8 cellular contexts compared by ENCODE assay signal in genomic region chr15:43329960-43330779, GRCh38. TPM values are rescaled to one million over a fixed set of nuclear protein-coding genes. Genes with fewer than 3 reads are reported as not detected.
DNase-seq lines count a peak whose midpoint lies in the region; ATAC-seq and TF ChIP-seq lines count a peak whose summit lies in the region.

Gene LCMT2, minus strand, starts transcription at chr15:43330573. Its CDS starts 84 bp downstream, at chr15:43330489.

- peak within 1 kb of the TSS; percentile 70 for H3K4me3 ChIP-seq in upper lobe of right lung

- peaks cover 17% of the 10 kb centered on the region for H3K4me1 Mint-ChIP-seq in T-helper 17 cell

- H3K4me3 Mint-ChIP-seq in T-helper 17 cell, result peak within 1 kb of the TSS; percentile 94

- H3K27ac ChIP-seq in upper lobe of right lung, result peak within 1 kb of the TSS; percentile 93

- peaks cover 2% of the 10 kb centered on the region for H3K36me3 Mint-ChIP-seq in T-helper 17 cell (ENCODE audit: low read depth)

- peak; percentile 92 for ATAC-seq in HG02870 (IDR thresholded peaks at IDR 0.05; ENCODE audit: unreplicated experiment)
- ATAC-seq in T-helper 17 cell, result peak; percentile 87
- peak; percentile 96 to 98 for ATAC-seq in left cardiac atrium
- peak; percentile 97 for ATAC-seq in upper lobe of right lung

- H3K36me3 ChIP-seq in upper lobe of right lung, result peaks cover 5% of the 10 kb centered on the region

- H3K27me3 ChIP-seq in upper lobe of right lung, result no peaks in the 10 kb centered on the region

- H3K27ac Mint-ChIP-seq in T-helper 17 cell, result peak within 1 kb of the TSS; percentile 96

- DNase-seq in GM13976 (ENCODE audit: low spot score), result peak; percentile 90
- DNase-seq in NCI-H1694 treated with DMSO at 0.1 percent for 48 hours (lab: John Stamatoyannopoulos, UW), result peak; percentile 86
- peak; percentile 72 to 83 (median 81) for DNase-seq in T-helper 17 cell
- DNase-seq in amniotic stem cell (lab: John Stamatoyannopoulos, UW), result peak; percentile 82
- peak; percentile 94 for DNase-seq in left cardiac atrium
- peak; percentile 98 for DNase-seq in posterior vena cava (ENCODE audit: low spot score)
- DNase-seq in upper lobe of right lung, result peak; percentile 95

- in situ Hi-C loops in GM13976 (cut with MboI; ENCODE audit: low sequenced_read_pairs, unreplicated experiment), result no loop called here

- H3K9me3 ChIP-seq in T-helper 17 cell (ENCODE audit: control insufficient read depth, low read length, poor library complexity, severe bottlenecking) (no peaks in the 10 kb centered on the region), upper lobe of right lung (no peaks in the 10 kb centered on the region)

- intact Hi-C loops in left cardiac atrium (cut with DNase I) (loop anchor here in 1 of 2 donors (5.0 kb wide), 1 partner anchor 42 kb away; the partner anchor contains the start of genes TUBGCP4 and ZSCAN29), posterior vena cava (cut with DNase I) (no loop called here), upper lobe of right lung (cut with DNase I) (no loop called here)

- TF ChIP-seq CTCF in GM13976 (IDR thresholded peaks at IDR 0.05; ENCODE audit: borderline replicate concordance, control extremely low read depth, extremely low read depth, insufficient read depth, missing control alignments), result no peak
- no peak for TF ChIP-seq CTCF in upper lobe of right lung (IDR thresholded peaks at IDR 0.05)

- H3K4me1 ChIP-seq in upper lobe of right lung, result peaks cover 21% of the 10 kb centered on the region

- H3K27me3 Mint-ChIP-seq in T-helper 17 cell, result no peaks in the 10 kb centered on the region

RNA-seq across cellular contexts. Expression of gene LCMT2, which starts in this region (rescaled TPM):
- total RNA-seq in T-helper 17 cell (1 to 10 TPM; 9.0 to 9.4 TPM), left cardiac atrium (10 to 100 TPM in 1 of 2 donors, 1 to 10 TPM in 1; 7.5 to 10.9 TPM), posterior vena cava (1 to 10 TPM; 5.5 to 7.4 TPM), upper lobe of right lung (8.1 TPM)

Comparison
In these comparisons a context has a peak if more than half of its experiments do, and no peak if none do; other contexts are left out.
1. Peak in every context shown above with its lines: DNase-seq, ATAC-seq, H3K4me3 ChIP-seq and H3K27ac ChIP-seq.